16 cellular contexts compared by ENCODE assay signal in the genomic region with DNA sequence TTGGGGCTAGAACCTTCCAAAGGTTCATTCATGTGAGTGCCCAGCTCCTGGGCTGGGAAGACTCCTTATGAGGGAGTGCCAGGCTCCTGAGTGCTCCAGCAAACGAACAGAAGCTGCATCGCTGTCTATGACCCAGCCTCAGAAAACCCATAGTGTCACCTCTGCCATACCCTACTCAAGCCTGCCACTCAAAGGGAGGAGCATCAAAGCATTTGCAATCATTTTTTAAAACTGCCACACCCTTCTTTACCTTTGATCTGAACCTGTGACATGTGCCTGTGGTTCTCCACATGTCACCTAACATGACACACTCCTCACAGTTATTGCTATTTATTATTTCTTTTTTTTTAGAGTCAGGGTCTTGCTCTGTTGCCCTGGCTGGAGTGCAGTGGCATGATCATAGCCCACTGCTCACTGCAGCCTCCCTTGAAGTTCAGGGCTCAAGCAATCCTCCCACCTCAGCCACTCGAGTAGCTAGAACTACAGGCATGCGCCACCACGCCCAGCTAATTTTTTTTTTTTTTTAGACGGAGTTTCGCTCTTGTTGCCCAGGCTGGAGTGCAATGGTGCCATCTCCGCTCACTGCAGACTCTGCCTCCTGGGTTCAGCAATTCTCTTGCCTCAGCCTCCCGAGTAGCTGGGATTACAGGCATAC. TPM values are rescaled to one million over a fixed set of nuclear protein-coding genes. Genes with fewer than 3 reads are reported as not detected.
DNase-seq lines count a peak whose midpoint lies in the region; ATAC-seq and TF ChIP-seq lines count a peak whose summit lies in the region.
"Had no signal": no experiment of that assay in that cellular context is flagged by ENCODE, and none has a peak within 500 bp of the region (broad histone marks: within the 10 kb centered on the region; RNA-seq: fewer than 3 reads in every experiment).

No MANE protein-coding gene starts in this region.

- H3K79me2 ChIP-seq in neural progenitor cell (ENCODE audit: low read depth): no peaks in the 10 kb centered on the region

- no peaks in the 10 kb centered on the region for H3K9me3 ChIP-seq in neural progenitor cell (ENCODE audit: low read depth)
- H3K9me3 ChIP-seq: gastroesophageal sphincter, right atrium auricular region had no signal

- H3K9ac ChIP-seq in neural progenitor cell: no peak overlapping the region

- no peaks in the 10 kb centered on the region for H3K36me3 Mint-ChIP-seq in activated T-cell treated with anti-CD3 and anti-CD28 coated beads, Interleukin-2, amount 50 U/mL, for 24 hours (ENCODE audit: low read depth)
- H3K36me3 Mint-ChIP-seq in T-helper 2 cell treated with Interferon-gamma antibody and Interleukin-4, amounts not matched to agents 5 μg/mL and 100 μg/mL, for 36 hours (ENCODE audit: low read depth): peaks cover 4% of the 10 kb centered on the region
- H3K36me3 Mint-ChIP-seq in activated naive CD4-positive, alpha-beta T cell treated with anti-CD3 and anti-CD28 coated beads for 36 hours (ENCODE audit: low read depth): peaks cover 3% of the 10 kb centered on the region
- no peaks in the 10 kb centered on the region for H3K36me3 Mint-ChIP-seq in stimulated activated effector memory CD8-positive, alpha-beta T cell treated with anti-CD3 and anti-CD28 coated beads, Interleukin-12 subunit alpha, Interleukin-12 subunit beta, amount 100 ng/mL, for 72 hours
- H3K36me3 Mint-ChIP-seq in neural progenitor cell: no peaks in the 10 kb centered on the region

- H3K27ac ChIP-seq in caudate nucleus (ENCODE audit: low read depth, low read length) (no peak overlapping the region), neural progenitor cell (no peak overlapping the region)
- H3K27ac ChIP-seq: gastroesophageal sphincter, right atrium auricular region had no signal

- no peaks in the 10 kb centered on the region for H3F3A ChIP-seq in neural progenitor cell (ENCODE audit: low read depth)

- peaks cover 67% of the 10 kb centered on the region for H3K4me1 Mint-ChIP-seq in activated T-cell treated with anti-CD3 and anti-CD28 coated beads, Interleukin-2, amount 50 U/mL, for 24 hours (ENCODE audit: low read depth)
- H3K4me1 Mint-ChIP-seq in T-helper 2 cell treated with Interferon-gamma antibody and Interleukin-4, amounts not matched to agents 5 μg/mL and 100 μg/mL, for 36 hours (ENCODE audit: low read depth): peaks cover 68% of the 10 kb centered on the region
- H3K4me1 Mint-ChIP-seq in activated naive CD4-positive, alpha-beta T cell treated with anti-CD3 and anti-CD28 coated beads for 36 hours (ENCODE audit: low read depth): peaks cover 51% of the 10 kb centered on the region
- peaks cover 62% of the 10 kb centered on the region for H3K4me1 Mint-ChIP-seq in stimulated activated effector memory CD8-positive, alpha-beta T cell treated with anti-CD3 and anti-CD28 coated beads, Interleukin-12 subunit alpha, Interleukin-12 subunit beta, amount 100 ng/mL, for 72 hours
- H3K4me1 Mint-ChIP-seq in neural progenitor cell: no peaks in the 10 kb centered on the region

- DNase-seq in activated T-cell treated with anti-CD3 and anti-CD28 coated beads, Interleukin-2, amount 50 U/mL, for 24 hours: no peak
- no peak for DNase-seq in activated T-cell treated with anti-CD3 and anti-CD28 coated beads for 4 hours
- DNase-seq in T-helper 2 cell treated with Interferon-gamma antibody and Interleukin-4, amounts not matched to agents 5 μg/mL and 100 μg/mL, for 36 hours (ENCODE audit: low spot score): no peak
- peak; percentile 39 for DNase-seq in activated naive CD4-positive, alpha-beta T cell treated with anti-CD3 and anti-CD28 coated beads for 36 hours
- DNase-seq in stimulated activated effector memory CD8-positive, alpha-beta T cell treated with anti-CD3 and anti-CD28 coated beads, Interleukin-12 subunit alpha, Interleukin-12 subunit beta, amount 100 ng/mL, for 72 hours (ENCODE audit: low spot score in 2 of 2): no peak
- no peak for DNase-seq in NOMO-1 treated with DMSO at 0.1 percent for 48 hours (lab: John Stamatoyannopoulos, UW; ENCODE audit: unreplicated experiment)
- no peak for DNase-seq in caudate nucleus (lab: John Stamatoyannopoulos, UW)
- no peak for DNase-seq in neural progenitor cell (ENCODE audit: low spot score)
- DNase-seq: ACHN, cerebellar nuclear complex had no signal

- no peaks in the 10 kb centered on the region for H4K20me1 ChIP-seq in neural progenitor cell (ENCODE audit: low read depth)

- intact Hi-C loops in activated naive CD4-positive, alpha-beta T cell treated with anti-CD3 and anti-CD28 coated beads for 36 hours (cut with micrococcal nuclease): loop anchor here (1.0 kb wide), 1 partner anchor 17 kb away; no protein-coding TSS in a partner anchor

- no peaks in the 10 kb centered on the region for H3K27me3 ChIP-seq in neural progenitor cell
- H3K27me3 ChIP-seq: right atrium auricular region had no signal

- H3K4me2 ChIP-seq in neural progenitor cell: no peak overlapping the region
- H3K4me2 ChIP-seq: GM23338 had no signal

- H3K27ac Mint-ChIP-seq in activated T-cell treated with anti-CD3 and anti-CD28 coated beads, Interleukin-2, amount 50 U/mL, for 24 hours: peak overlapping the region; percentile 26
- H3K27ac Mint-ChIP-seq in T-helper 2 cell treated with Interferon-gamma antibody and Interleukin-4, amounts not matched to agents 5 μg/mL and 100 μg/mL, for 36 hours: peak overlapping the region; percentile 84
- H3K27ac Mint-ChIP-seq in activated naive CD4-positive, alpha-beta T cell treated with anti-CD3 and anti-CD28 coated beads for 36 hours: peak overlapping the region; percentile 43
- H3K27ac Mint-ChIP-seq in stimulated activated effector memory CD8-positive, alpha-beta T cell treated with anti-CD3 and anti-CD28 coated beads, Interleukin-12 subunit alpha, Interleukin-12 subunit beta, amount 100 ng/mL, for 72 hours: no peak overlapping the region
- H3K27ac Mint-ChIP-seq in neural progenitor cell: no peak overlapping the region
- H3K27ac Mint-ChIP-seq: GM23338 had no signal

- ATAC-seq in stimulated activated effector memory CD8-positive, alpha-beta T cell treated with anti-CD3 and anti-CD28 coated beads, Interleukin-12 subunit alpha, Interleukin-12 subunit beta, amount 100 ng/mL, for 72 hours: peak; percentile 12
- ATAC-seq: gastroesophageal sphincter; GM23338; Right ventricle myocardium inferior; stimulated activated memory B cell treated with anti-CD40 and anti-IgM and Interleukin-4, amounts not matched to agents 10 μg/mL and 1 μg/mL and 100 μg/mL, for 72 hours had no signal

- no peak overlapping the region for H3K4me3 Mint-ChIP-seq in activated T-cell treated with anti-CD3 and anti-CD28 coated beads, Interleukin-2, amount 50 U/mL, for 24 hours
- peak overlapping the region; percentile 60 for H3K4me3 Mint-ChIP-seq in T-helper 2 cell treated with Interferon-gamma antibody and Interleukin-4, amounts not matched to agents 5 μg/mL and 100 μg/mL, for 36 hours
- no peak overlapping the region for H3K4me3 Mint-ChIP-seq in activated naive CD4-positive, alpha-beta T cell treated with anti-CD3 and anti-CD28 coated beads for 36 hours
- H3K4me3 Mint-ChIP-seq in stimulated activated effector memory CD8-positive, alpha-beta T cell treated with anti-CD3 and anti-CD28 coated beads, Interleukin-12 subunit alpha, Interleukin-12 subunit beta, amount 100 ng/mL, for 72 hours: no peak overlapping the region
- H3K4me3 Mint-ChIP-seq in neural progenitor cell: no peak overlapping the region
- H3K4me3 Mint-ChIP-seq: GM23338; stimulated activated memory B cell treated with anti-CD40 and anti-IgM and Interleukin-4, amounts not matched to agents 10 μg/mL and 1 μg/mL and 100 μg/mL, for 72 hours had no signal

- peaks cover 12% of the 10 kb centered on the region for H3K9me3 Mint-ChIP-seq in activated T-cell treated with anti-CD3 and anti-CD28 coated beads, Interleukin-2, amount 50 U/mL, for 24 hours
- peaks cover 10% of the 10 kb centered on the region for H3K9me3 Mint-ChIP-seq in T-helper 2 cell treated with Interferon-gamma antibody and Interleukin-4, amounts not matched to agents 5 μg/mL and 100 μg/mL, for 36 hours
- peaks cover 21% of the 10 kb centered on the region for H3K9me3 Mint-ChIP-seq in activated naive CD4-positive, alpha-beta T cell treated with anti-CD3 and anti-CD28 coated beads for 36 hours
- H3K9me3 Mint-ChIP-seq in stimulated activated effector memory CD8-positive, alpha-beta T cell treated with anti-CD3 and anti-CD28 coated beads, Interleukin-12 subunit alpha, Interleukin-12 subunit beta, amount 100 ng/mL, for 72 hours: no peaks in the 10 kb centered on the region
- no peaks in the 10 kb centered on the region for H3K9me3 Mint-ChIP-seq in neural progenitor cell

- CTCF ChIA-PET in activated naive CD4-positive, alpha-beta T cell treated with anti-CD3 and anti-CD28 coated beads for 36 hours (lab: Charles Lee): interaction anchor here (0.7 to 3.7 kb wide), 4 partner anchors 15 to 41 kb away, joined by 3 to 22 read pairs (median 6); no protein-coding TSS in a partner anchor

- no peaks in the 10 kb centered on the region for H3K27me3 Mint-ChIP-seq in activated T-cell treated with anti-CD3 and anti-CD28 coated beads, Interleukin-2, amount 50 U/mL, for 24 hours
- H3K27me3 Mint-ChIP-seq in T-helper 2 cell treated with Interferon-gamma antibody and Interleukin-4, amounts not matched to agents 5 μg/mL and 100 μg/mL, for 36 hours (ENCODE audit: low read depth): peaks cover 2% of the 10 kb centered on the region
- H3K27me3 Mint-ChIP-seq in activated naive CD4-positive, alpha-beta T cell treated with anti-CD3 and anti-CD28 coated beads for 36 hours (ENCODE audit: low read depth): no peaks in the 10 kb centered on the region
- peaks cover 8% of the 10 kb centered on the region for H3K27me3 Mint-ChIP-seq in neural progenitor cell (ENCODE audit: insufficient read depth, low read depth)
- H3K27me3 Mint-ChIP-seq: stimulated activated memory B cell treated with anti-CD40 and anti-IgM and Interleukin-4, amounts not matched to agents 10 μg/mL and 1 μg/mL and 100 μg/mL, for 72 hours had no signal

- H3K4me3 ChIP-seq in neural progenitor cell: no peak overlapping the region
- H3K4me3 ChIP-seq: gastroesophageal sphincter, GM23338, lung, right atrium auricular region had no signal

- TF ChIP-seq CTCF in neural progenitor cell (IDR thresholded peaks at IDR 0.05): no peak

- H3K4me1 ChIP-seq in neural progenitor cell: no peaks in the 10 kb centered on the region
- H3K4me1 ChIP-seq: gastroesophageal sphincter, right atrium auricular region had no signal

- H2AFZ ChIP-seq in neural progenitor cell (replicated peaks): no peak overlapping the region
- H2AFZ ChIP-seq: GM23338 had no signal

- H3K36me3 ChIP-seq in neural progenitor cell: no peaks in the 10 kb centered on the region
- H3K36me3 ChIP-seq: gastroesophageal sphincter, right atrium auricular region had no signal

RNA-seq across cellular contexts. Expression of a gene that starts 7.3 kb away (rescaled TPM):
- total RNA-seq in activated naive CD4-positive, alpha-beta T cell treated with anti-CD3 and anti-CD28 coated beads for 36 hours: 10 to 100 TPM; 11.3 to 13.9 TPM
- 6.5 and 11.9 TPM in 2 replicates for total RNA-seq in neural progenitor cell (ENCODE audit: low replicate concordance)

Comparison
In these comparisons a context has a peak if more than half of its experiments do, and no peak if none do; other contexts are left out.
1. H3K27ac Mint-ChIP-seq: peak in activated T-cell treated with anti-CD3 and anti-CD28 coated beads, Interleukin-2, amount 50 U/mL, for 24 hours (single experiment), T-helper 2 cell treated with Interferon-gamma antibody and Interleukin-4, amounts not matched to agents 5 μg/mL and 100 μg/mL, for 36 hours (single experiment) and activated naive CD4-positive, alpha-beta T cell treated with anti-CD3 and anti-CD28 coated beads for 36 hours (single experiment); none in stimulated activated effector memory CD8-positive, alpha-beta T cell treated with anti-CD3 and anti-CD28 coated beads, Interleukin-12 subunit alpha, Interleukin-12 subunit beta, amount 100 ng/mL, for 72 hours (single experiment) and neural progenitor cell (single experiment).